Comparison of ENCODE assay signal across 10 cellular contexts in the genomic region with DNA sequence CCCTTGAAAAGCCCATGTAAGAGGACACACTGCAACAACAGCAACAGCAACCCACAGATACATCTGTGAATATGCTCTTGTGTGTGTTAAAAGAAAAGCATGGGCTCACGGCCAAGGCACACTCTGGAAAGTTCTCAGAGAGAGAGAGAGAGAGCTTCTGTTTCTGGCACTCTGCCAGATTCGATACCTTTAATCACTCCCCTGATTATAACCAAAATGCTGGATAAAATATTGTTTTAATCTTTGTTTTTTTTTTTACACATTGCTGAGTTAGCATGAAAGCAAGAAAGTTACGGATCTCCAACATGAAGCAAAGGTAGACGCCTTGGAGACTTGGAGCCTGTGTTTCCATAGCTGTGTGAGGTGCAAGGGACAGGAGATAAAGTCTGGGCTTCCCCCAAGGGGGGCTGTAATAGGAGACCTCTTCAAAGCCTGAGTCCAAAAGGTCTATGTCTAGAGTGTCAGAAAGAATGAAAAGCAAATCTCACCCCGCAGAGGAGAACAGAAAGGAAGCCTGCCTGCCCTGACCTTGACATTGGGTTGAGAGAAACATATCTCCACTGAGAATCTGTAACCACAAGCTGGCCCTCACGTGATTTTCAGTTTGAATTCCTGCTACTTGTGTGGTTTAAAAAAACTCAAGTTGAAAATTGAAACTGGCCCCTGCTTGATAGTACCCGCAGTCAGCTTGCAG. TPM values are rescaled to one million over a fixed set of nuclear protein-coding genes. Genes with fewer than 3 reads are reported as not detected.
DNase-seq lines count a peak whose midpoint lies in the region; ATAC-seq and TF ChIP-seq lines count a peak whose summit lies in the region.
"Had no signal": no experiment of that assay in that cellular context is flagged by ENCODE, and none has a peak within 500 bp of the region (broad histone marks: within the 10 kb centered on the region; RNA-seq: fewer than 3 reads in every experiment).

No MANE protein-coding gene starts in this region.

- H3K9ac ChIP-seq in BLaER1, result peak overlapping the region; percentile 25; the same call in 1 of the 2 replicates

- intact Hi-C loops in left ventricle myocardium inferior (cut with micrococcal nuclease), result no loop called here

- H3K4me3 ChIP-seq in BLaER1 (no peak overlapping the region), fibroblast of the aortic adventitia (ENCODE audit: low read depth, low read length) (no peak overlapping the region), left ventricle myocardium inferior (no peak overlapping the region)

- H3K4me3 Mint-ChIP-seq in activated T-cell treated with anti-CD3 and anti-CD28 coated beads, Interleukin-2, amount 50 U/mL, for 24 hours, result no peak overlapping the region

- peaks cover 13% of the 10 kb centered on the region for H3K9me3 ChIP-seq in BLaER1
- peaks cover 9% of the 10 kb centered on the region for H3K9me3 ChIP-seq in left ventricle myocardium inferior (replicated peaks)

- H3K27ac ChIP-seq in BLaER1 (peak overlapping the region; percentile 15; the same call in 1 of the 2 replicates), left ventricle myocardium inferior (replicated peaks) (no peak overlapping the region)

- no peaks in the 10 kb centered on the region for H3K9me3 Mint-ChIP-seq in activated T-cell treated with anti-CD3 and anti-CD28 coated beads, Interleukin-2, amount 50 U/mL, for 24 hours

- no peak overlapping the region for H3K27ac Mint-ChIP-seq in activated T-cell treated with anti-CD3 and anti-CD28 coated beads, Interleukin-2, amount 50 U/mL, for 24 hours

- H3K4me1 ChIP-seq in BLaER1 (peaks cover 46% of the 10 kb centered on the region), left ventricle myocardium inferior (peaks cover 6% of the 10 kb centered on the region)

- H3K27me3 Mint-ChIP-seq in activated T-cell treated with anti-CD3 and anti-CD28 coated beads, Interleukin-2, amount 50 U/mL, for 24 hours, result peaks cover 50% of the 10 kb centered on the region

- H4K20me1 ChIP-seq in BLaER1, result no peaks in the 10 kb centered on the region

- peak overlapping the region; percentile 80 for H3K4me2 ChIP-seq in BLaER1

- H3K27me3 ChIP-seq in BLaER1 (no peaks in the 10 kb centered on the region), left ventricle myocardium inferior (ENCODE audit: low read depth) (peaks cover 68% of the 10 kb centered on the region)

- ATAC-seq in GM19467 (IDR thresholded peaks at IDR 0.05; ENCODE audit: unreplicated experiment) (peak; percentile 50), HG03139 (IDR thresholded peaks at IDR 0.05; ENCODE audit: unreplicated experiment) (no peak)

- H3K36me3 Mint-ChIP-seq in activated T-cell treated with anti-CD3 and anti-CD28 coated beads, Interleukin-2, amount 50 U/mL, for 24 hours (ENCODE audit: low read depth), result no peaks in the 10 kb centered on the region

- peaks cover 21% of the 10 kb centered on the region for H3K4me1 Mint-ChIP-seq in activated T-cell treated with anti-CD3 and anti-CD28 coated beads, Interleukin-2, amount 50 U/mL, for 24 hours (ENCODE audit: low read depth)

- TF ChIP-seq CTCF in fibroblast of the aortic adventitia (IDR thresholded peaks at IDR 0.05; ENCODE audit: insufficient read depth, low read length), result no peak
- no peak for TF ChIP-seq CTCF in left ventricle myocardium inferior (IDR thresholded peaks at IDR 0.05; ENCODE audit: borderline replicate concordance)

- H3K36me3 ChIP-seq in BLaER1 (no peaks in the 10 kb centered on the region), left ventricle myocardium inferior (no peaks in the 10 kb centered on the region)

- peak; percentile 4 for DNase-seq in NCI-H1105 (lab: John Stamatoyannopoulos, UW)
- peak; percentile 30 for DNase-seq in fibroblast of the aortic adventitia (ENCODE audit: low read depth)
- no peak for DNase-seq in COLO829 (ENCODE audit: low spot score)
- DNase-seq in left ventricle myocardium inferior, result no peak
- DNase-seq in activated T-cell treated with anti-CD3 and anti-CD28 coated beads, Interleukin-2, amount 50 U/mL, for 24 hours, result no peak

RNA-seq across cellular contexts. Expression of gene MPPED1, which starts 33.7 kb away (rescaled TPM):
- not detected in 2 replicates for total RNA-seq in fibroblast of the aortic adventitia (ENCODE audit: low replicate concordance)
- not detected for total RNA-seq in left ventricle myocardium inferior
- total RNA-seq: bronchial epithelial cell, kidney epithelial cell had no signal

RNA-seq across cellular contexts. Expression of gene SCUBE1, which starts 35.0 kb away (rescaled TPM):
- total RNA-seq in fibroblast of the aortic adventitia (ENCODE audit: low replicate concordance) (not detected in 2 replicates), left ventricle myocardium inferior (0.14 TPM)

Comparison
In these comparisons a context has a peak if more than half of its experiments do, and no peak if none do; other contexts are left out.
1. DNase-seq: peak in NCI-H1105 (single experiment) and fibroblast of the aortic adventitia (single experiment); none in COLO829 (single experiment), left ventricle myocardium inferior (single experiment) and activated T-cell treated with anti-CD3 and anti-CD28 coated beads, Interleukin-2, amount 50 U/mL, for 24 hours (single experiment).